Comparison of ENCODE assay signal across 1 cellular context in genomic region chr2:226524381-226524843, GRCh38.
TF ChIP-seq lines count a peak whose summit lies in the region.

No MANE protein-coding gene starts in this region.

TF ChIP-seq in IMR-90, 13 proteins besides CTCF, POLR2A, EP300 and RAD21 (continued from another document):
- TF ChIP-seq CEBPB (IDR thresholded peaks at IDR 0.05; ENCODE audit: low read depth, low read length): peak; percentile 92
- TF ChIP-seq NFE2L2 (IDR thresholded peaks at IDR 0.05; ENCODE audit: low read depth, low read length): peak; percentile 89
- TF ChIP-seq BHLHE40 (IDR thresholded peaks at IDR 0.05; ENCODE audit: low read depth, low read length): no peak
